In the genomic region with DNA sequence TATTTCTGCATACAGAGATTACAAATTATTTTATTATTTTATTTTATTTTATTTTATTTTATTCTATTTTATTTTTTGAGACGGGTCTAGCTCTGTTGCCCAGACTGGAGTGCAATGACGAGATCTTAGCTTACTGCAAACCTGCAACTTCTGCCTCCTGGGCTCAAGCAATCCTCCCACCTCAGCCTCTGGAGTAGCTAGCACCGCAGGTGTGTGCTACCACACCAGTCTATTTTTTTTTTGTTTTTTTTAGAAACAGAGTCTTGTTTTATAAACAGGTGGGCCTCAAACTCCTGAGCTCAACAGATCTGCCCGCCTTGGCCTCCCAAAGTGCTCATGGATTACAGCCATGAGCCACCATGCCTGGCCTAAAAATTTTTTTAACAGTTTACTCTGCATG, we compare ENCODE assay signal across 26 cellular contexts.
"Had no signal": no experiment of that assay in that cellular context is flagged by ENCODE, and none has a peak within 500 bp of the region (broad histone marks: within the 10 kb centered on the region; RNA-seq: fewer than 3 reads in every experiment).

No MANE protein-coding gene starts in this region.

- H3K27ac ChIP-seq: adrenal gland, body of pancreas had no signal

- H3K36me3 ChIP-seq: adrenal gland had no signal

- H3K4me1 ChIP-seq: adrenal gland, body of pancreas had no signal

- H3K27me3 Mint-ChIP-seq: activated B cell treated with CpG ODN at 0.5 μM for 24 hours; activated naive CD4-positive, alpha-beta T cell treated with anti-CD3 and anti-CD28 coated beads, Interleukin-2, amount 50 U/mL, for 24 hours had no signal

- ATAC-seq: activated CD4-positive, CD25-positive, alpha-beta regulatory T cell treated with anti-CD3 and anti-CD28 coated beads, Interleukin-2, amount 50 U/mL, for 24 hours; activated CD8-positive, alpha-beta T cell treated with anti-CD3 and anti-CD28 coated beads for 36 hours; activated naive CD8-positive, alpha-beta T cell treated with anti-CD3 and anti-CD28 coated beads, Interleukin-2, amount 50 U/mL, for 24 hours; activated T-cell treated with anti-CD3 and anti-CD28 coated beads, Interleukin-2, amount 50 U/mL, for 4 hours; activated T-helper 17 cell treated with anti-CD3 and anti-CD28 coated beads, Interleukin-2, amount 50 U/mL, for 72 hours; body of pancreas; effector memory CD8-positive, alpha-beta T cell had no signal

- H3K27ac Mint-ChIP-seq: activated B cell treated with CpG ODN at 0.5 μM for 24 hours; activated CD8-positive, alpha-beta T cell treated with anti-CD3 and anti-CD28 coated beads for 36 hours; activated naive CD4-positive, alpha-beta T cell treated with anti-CD3 and anti-CD28 coated beads for 36 hours; activated naive CD4-positive, alpha-beta T cell treated with anti-CD3 and anti-CD28 coated beads, Interleukin-2, amount 50 U/mL, for 24 hours; activated naive CD8-positive, alpha-beta T cell treated with anti-CD3 and anti-CD28 coated beads for 36 hours; activated naive CD8-positive, alpha-beta T cell treated with anti-CD3 and anti-CD28 coated beads, Interleukin-2, amount 50 U/mL, for 24 hours; activated T-helper 17 cell treated with anti-CD3 and anti-CD28 coated beads, Interleukin-2, amount 50 U/mL, for 72 hours; effector memory CD8-positive, alpha-beta T cell had no signal

- DNase-seq: activated B cell treated with CpG ODN at 0.5 μM for 24 hours; activated CD4-positive, alpha-beta T cell treated with anti-CD3 and anti-CD28 coated beads for 48 hours; activated CD4-positive, alpha-beta T cell treated with anti-CD3 and anti-CD28 coated beads, Interleukin-2, amount 50 U/mL, for 1 hour; activated CD4-positive, alpha-beta T cell treated with anti-CD3 and anti-CD28 coated beads, Interleukin-2, amount 50 U/mL, for 48 hours; activated CD8-positive, alpha-beta memory T cell treated with anti-CD3 and anti-CD28 coated beads for 24 hours; activated CD8-positive, alpha-beta T cell treated with anti-CD3 and anti-CD28 coated beads for 36 hours; activated effector memory CD4-positive, alpha-beta T cell treated with Interleukin-2 at 50 U/mL for 16 hours; activated gamma-delta T cell treated with Interleukin-2 at 50 U/mL for 16 hours; activated naive CD4-positive, alpha-beta T cell treated with anti-CD3 and anti-CD28 coated beads for 36 hours; activated naive CD8-positive, alpha-beta T cell treated with anti-CD3 and anti-CD28 coated beads for 36 hours; activated naive CD8-positive, alpha-beta T cell treated with anti-CD3 and anti-CD28 coated beads, Interleukin-2, amount 50 U/mL, for 24 hours; activated T-cell treated with anti-CD3 and anti-CD28 coated beads, Interleukin-2, amount 50 U/mL, for 4 hours; adrenal gland; amygdala; aorta; body of pancreas; caudate nucleus; cortex of kidney; dermis blood vessel endothelial cell; effector CD4-positive, alpha-beta T cell; effector memory CD8-positive, alpha-beta T cell; foreskin fibroblast; T-helper 2 cell had no signal

- H3K4me3 Mint-ChIP-seq: activated B cell treated with CpG ODN at 0.5 μM for 24 hours; activated CD8-positive, alpha-beta T cell treated with anti-CD3 and anti-CD28 coated beads for 36 hours; activated naive CD4-positive, alpha-beta T cell treated with anti-CD3 and anti-CD28 coated beads for 36 hours; activated naive CD4-positive, alpha-beta T cell treated with anti-CD3 and anti-CD28 coated beads, Interleukin-2, amount 50 U/mL, for 24 hours; activated naive CD8-positive, alpha-beta T cell treated with anti-CD3 and anti-CD28 coated beads for 36 hours; activated naive CD8-positive, alpha-beta T cell treated with anti-CD3 and anti-CD28 coated beads, Interleukin-2, amount 50 U/mL, for 24 hours; activated T-cell treated with anti-CD3 and anti-CD28 coated beads, Interleukin-2, amount 50 U/mL, for 4 hours; activated T-helper 17 cell treated with anti-CD3 and anti-CD28 coated beads, Interleukin-2, amount 50 U/mL, for 72 hours; effector memory CD8-positive, alpha-beta T cell had no signal

- H3K9me3 ChIP-seq: adrenal gland had no signal

- H3K27me3 ChIP-seq: adrenal gland, body of pancreas had no signal

- H3K36me3 Mint-ChIP-seq: activated naive CD4-positive, alpha-beta T cell treated with anti-CD3 and anti-CD28 coated beads, Interleukin-2, amount 50 U/mL, for 24 hours; activated naive CD8-positive, alpha-beta T cell treated with anti-CD3 and anti-CD28 coated beads for 36 hours had no signal

- H3K4me1 Mint-ChIP-seq: activated B cell treated with CpG ODN at 0.5 μM for 24 hours; activated naive CD4-positive, alpha-beta T cell treated with anti-CD3 and anti-CD28 coated beads, Interleukin-2, amount 50 U/mL, for 24 hours; activated naive CD8-positive, alpha-beta T cell treated with anti-CD3 and anti-CD28 coated beads for 36 hours; activated naive CD8-positive, alpha-beta T cell treated with anti-CD3 and anti-CD28 coated beads, Interleukin-2, amount 50 U/mL, for 24 hours; activated T-helper 17 cell treated with anti-CD3 and anti-CD28 coated beads, Interleukin-2, amount 50 U/mL, for 72 hours had no signal

- H3K4me3 ChIP-seq: adrenal gland, body of pancreas had no signal
